ENCODE assay signal across 25 cellular contexts in genomic region chr6:106186714-106187113, GRCh38.
DNase-seq lines count a peak whose midpoint lies in the region; ATAC-seq and TF ChIP-seq lines count a peak whose summit lies in the region.
"Had no signal": no experiment of that assay in that cellular context is flagged by ENCODE, and none has a peak within 500 bp of the region (broad histone marks: within the 10 kb centered on the region; RNA-seq: fewer than 3 reads in every experiment).

No MANE protein-coding gene starts in this region.

- CTCF ChIA-PET in activated CD4-positive, alpha-beta T cell treated with anti-CD3 and anti-CD28 coated beads for 36 hours (lab: Charles Lee), result interaction anchor here (0.7 to 3.7 kb wide), 3 partner anchors 37 to 88 kb away, joined by 3 to 15 read pairs (median 3); no protein-coding TSS in a partner anchor

- ATAC-seq in activated CD4-positive, alpha-beta T cell treated with anti-CD3 and anti-CD28 coated beads for 36 hours, result peak; percentile 13
- no peak for ATAC-seq in CD4-positive, CD25-positive, alpha-beta regulatory T cell (ENCODE audit: low read depth in 2 of 2)
- no peak for ATAC-seq in HG02763 (IDR thresholded peaks at IDR 0.05; ENCODE audit: unreplicated experiment)
- no peak for ATAC-seq in gastroesophageal sphincter
- ATAC-seq: left lung had no signal

- H3K4me3 ChIP-seq in CD4-positive, CD25-positive, alpha-beta regulatory T cell (ENCODE audit: low read depth, low read length), result peak overlapping the region; percentile 33
- peak overlapping the region; percentile 34 for H3K4me3 ChIP-seq in OCI-LY3 (ENCODE audit: low read length)
- no peak overlapping the region for H3K4me3 ChIP-seq in gastroesophageal sphincter
- H3K4me3 ChIP-seq: dorsolateral prefrontal cortex, left lung, prostate gland, SK-N-MC had no signal

- peak overlapping the region; percentile 65 for H3K4me2 ChIP-seq in OCI-LY3 (ENCODE audit: low read length)

- H3K27me3 Mint-ChIP-seq in activated CD4-positive, alpha-beta T cell treated with anti-CD3 and anti-CD28 coated beads for 36 hours, result no peaks in the 10 kb centered on the region
- H3K27me3 Mint-ChIP-seq in CD4-positive, CD25-positive, alpha-beta regulatory T cell, result no peaks in the 10 kb centered on the region
- H3K27me3 Mint-ChIP-seq in activated naive CD8-positive, alpha-beta T cell, result no peaks in the 10 kb centered on the region
- H3K27me3 Mint-ChIP-seq: central memory CD8-positive, alpha-beta T cell had no signal

- TF ChIP-seq CTCF in OCI-LY3 (IDR thresholded peaks at IDR 0.05; ENCODE audit: low read depth, low read length) (no peak), gastroesophageal sphincter (IDR thresholded peaks at IDR 0.05) (no peak)

- no peak overlapping the region for H3K4me3 Mint-ChIP-seq in activated CD4-positive, alpha-beta T cell treated with anti-CD3 and anti-CD28 coated beads for 36 hours
- H3K4me3 Mint-ChIP-seq in CD4-positive, CD25-positive, alpha-beta regulatory T cell, result peak overlapping the region in 3 of 4 donors; percentile 12 to 37 (median 22)
- H3K4me3 Mint-ChIP-seq in activated naive CD8-positive, alpha-beta T cell, result no peak overlapping the region
- H3K4me3 Mint-ChIP-seq: CD14-positive monocyte had no signal

- no peak for TF ChIP-seq POLR2A in gastroesophageal sphincter (IDR thresholded peaks at IDR 0.05)

- no peaks in the 10 kb centered on the region for H3K27me3 ChIP-seq in CD4-positive, CD25-positive, alpha-beta regulatory T cell (ENCODE audit: control insufficient read depth, insufficient read depth, low read length)
- H3K27me3 ChIP-seq in OCI-LY3 (ENCODE audit: low read depth, low read length), result no peaks in the 10 kb centered on the region
- H3K27me3 ChIP-seq in gastroesophageal sphincter, result no peaks in the 10 kb centered on the region
- H3K27me3 ChIP-seq: dorsolateral prefrontal cortex, left lung, neutrophil had no signal

- no peak for DNase-seq in activated CD4-positive, alpha-beta T cell treated with anti-CD3 and anti-CD28 coated beads for 36 hours
- no peak for DNase-seq in activated CD4-positive, alpha-beta T cell treated with anti-CD3 and anti-CD28 coated beads, Interleukin-2, amount 50 U/mL, for 1 hour
- DNase-seq in CD4-positive, CD25-positive, alpha-beta regulatory T cell, result no peak
- DNase-seq in NCI-H2029 treated with DMSO at 0.1 percent for 48 hours (lab: John Stamatoyannopoulos, UW), result no peak
- DNase-seq: 8988T; activated CD4-positive, alpha-beta T cell treated with anti-CD3 and anti-CD28 coated beads for 48 hours; dorsolateral prefrontal cortex; EL; H7; left lung; NCI-H1694; NCI-H2171; NCI-H510A; OCI-M1; stimulated activated CD4-positive, alpha-beta T cell treated with anti-CD3 and anti-CD28 coated beads, Interleukin-4, amount 100 ng/mL, for 4 hours; stimulated activated naive CD4-positive, alpha-beta T cell treated with Interleukin-2 at 50 U/mL for 16 hours had no signal

- H2AFZ ChIP-seq in OCI-LY3 (ENCODE audit: low read depth, low read length), result no peak overlapping the region

- 91 to 100% methylated on average over 2 of the region's 2 CpGs for WGBS in gastroesophageal sphincter (ENCODE audit: low coverage in 1 of 2), 2 donors

- H3K27ac ChIP-seq in CD4-positive, CD25-positive, alpha-beta regulatory T cell (ENCODE audit: insufficient read depth, low read length, poor library complexity, severe bottlenecking), result no peak overlapping the region
- H3K27ac ChIP-seq in OCI-LY3 (ENCODE audit: low read length), result peak overlapping the region; percentile 99
- H3K27ac ChIP-seq in gastroesophageal sphincter, result no peak overlapping the region
- H3K27ac ChIP-seq: dorsolateral prefrontal cortex, left lung, neutrophil, prostate gland, SK-N-MC had no signal

- H3K36me3 Mint-ChIP-seq in activated CD4-positive, alpha-beta T cell treated with anti-CD3 and anti-CD28 coated beads for 36 hours (ENCODE audit: low read depth), result peaks cover 21% of the 10 kb centered on the region
- H3K36me3 Mint-ChIP-seq in CD4-positive, CD25-positive, alpha-beta regulatory T cell, result peaks cover 12% of the 10 kb centered on the region
- peaks cover 20% of the 10 kb centered on the region for H3K36me3 Mint-ChIP-seq in activated naive CD8-positive, alpha-beta T cell

- H3K9me3 Mint-ChIP-seq in activated CD4-positive, alpha-beta T cell treated with anti-CD3 and anti-CD28 coated beads for 36 hours (ENCODE audit: low read depth), result no peaks in the 10 kb centered on the region
- no peaks in the 10 kb centered on the region for H3K9me3 Mint-ChIP-seq in CD4-positive, CD25-positive, alpha-beta regulatory T cell
- H3K9me3 Mint-ChIP-seq in activated naive CD8-positive, alpha-beta T cell (ENCODE audit: low read depth), result no peaks in the 10 kb centered on the region
- H3K9me3 Mint-ChIP-seq: CD14-positive monocyte; central memory CD8-positive, alpha-beta T cell had no signal

- peaks cover 51% of the 10 kb centered on the region for H3K4me1 ChIP-seq in CD4-positive, CD25-positive, alpha-beta regulatory T cell (ENCODE audit: control insufficient read depth, insufficient read depth, low read length, poor library complexity, severe bottlenecking)
- H3K4me1 ChIP-seq in OCI-LY3 (ENCODE audit: low read length) (peaks cover 74% of the 10 kb centered on the region), gastroesophageal sphincter (no peaks in the 10 kb centered on the region)
- H3K4me1 ChIP-seq: left lung, prostate gland had no signal

- H4K20me1 ChIP-seq in OCI-LY3 (ENCODE audit: insufficient read depth, low read length), result no peaks in the 10 kb centered on the region

- no peaks in the 10 kb centered on the region for H3K36me3 ChIP-seq in CD4-positive, CD25-positive, alpha-beta regulatory T cell (ENCODE audit: control insufficient read depth, insufficient read depth, low read length)
- H3K36me3 ChIP-seq in OCI-LY3 (replicated peaks; ENCODE audit: low read depth, low read length) (no peaks in the 10 kb centered on the region), gastroesophageal sphincter (peaks cover 0 to 17% of the 10 kb centered on the region in 2 donors)
- H3K36me3 ChIP-seq: prostate gland had no signal

- peak overlapping the region; percentile 72 for H3K27ac Mint-ChIP-seq in activated CD4-positive, alpha-beta T cell treated with anti-CD3 and anti-CD28 coated beads for 36 hours
- peak overlapping the region in 2 of 3 donors; percentile 32 to 56 for H3K27ac Mint-ChIP-seq in CD4-positive, CD25-positive, alpha-beta regulatory T cell
- peak overlapping the region; percentile 70 for H3K27ac Mint-ChIP-seq in activated naive CD8-positive, alpha-beta T cell
- H3K27ac Mint-ChIP-seq: CD14-positive monocyte had no signal

- intact Hi-C loops in activated CD4-positive, alpha-beta T cell treated with anti-CD3 and anti-CD28 coated beads for 36 hours (cut with DNase I, micrococcal nuclease), result loop anchor here (1.0 to 5.0 kb wide), 4 partner anchors 22 to 336 kb away; no protein-coding TSS in a partner anchor

- TF ChIP-seq EP300 in gastroesophageal sphincter (IDR thresholded peaks at IDR 0.05), result no peak

- peaks cover 64% of the 10 kb centered on the region for H3K4me1 Mint-ChIP-seq in activated CD4-positive, alpha-beta T cell treated with anti-CD3 and anti-CD28 coated beads for 36 hours
- peaks cover 46 to 73% (median 58%) of the 10 kb centered on the region in 4 donors for H3K4me1 Mint-ChIP-seq in CD4-positive, CD25-positive, alpha-beta regulatory T cell
- peaks cover 43% of the 10 kb centered on the region for H3K4me1 Mint-ChIP-seq in activated naive CD8-positive, alpha-beta T cell (ENCODE audit: low read depth)

- POLR2A ChIA-PET in activated CD4-positive, alpha-beta T cell treated with anti-CD3 and anti-CD28 coated beads for 36 hours (lab: Charles Lee), result interaction anchor here (0.7 kb wide), 1 partner anchor 8 kb away, joined by 5 read pairs; no protein-coding TSS in a partner anchor

- H3K9me3 ChIP-seq in CD4-positive, CD25-positive, alpha-beta regulatory T cell (ENCODE audit: control insufficient read depth in 2 of 2, low read length in 2 of 2), result no peaks in the 10 kb centered on the region
- H3K9me3 ChIP-seq in OCI-LY3 (ENCODE audit: insufficient read depth, low read length), result no peaks in the 10 kb centered on the region
- H3K9me3 ChIP-seq in gastroesophageal sphincter, result no peaks in the 10 kb centered on the region
- H3K9me3 ChIP-seq: left lung, neutrophil, prostate gland had no signal

- peaks cover 16% of the 10 kb centered on the region; the same call in 1 of the 2 replicates for H3K79me2 ChIP-seq in OCI-LY3 (ENCODE audit: low read length)

- peak overlapping the region; percentile 67 for H3K9ac ChIP-seq in OCI-LY3 (ENCODE audit: low read length)

Comparison
In these comparisons a context has a peak if more than half of its experiments do, and no peak if none do; other contexts are left out.
1. H3K4me3 Mint-ChIP-seq: peak in CD4-positive, CD25-positive, alpha-beta regulatory T cell (3 of 4); none in activated CD4-positive, alpha-beta T cell treated with anti-CD3 and anti-CD28 coated beads for 36 hours (single experiment) and activated naive CD8-positive, alpha-beta T cell (single experiment).
2. H3K4me3 ChIP-seq: peak in CD4-positive, CD25-positive, alpha-beta regulatory T cell (single experiment) and OCI-LY3 (single experiment); none in gastroesophageal sphincter (0 of 2).
3. Peak in every context shown above with its lines, with median percentiles within 50 percentile points of each other: H3K27ac Mint-ChIP-seq.